ENCODE assay signal across 1 cellular context in the genomic region with DNA sequence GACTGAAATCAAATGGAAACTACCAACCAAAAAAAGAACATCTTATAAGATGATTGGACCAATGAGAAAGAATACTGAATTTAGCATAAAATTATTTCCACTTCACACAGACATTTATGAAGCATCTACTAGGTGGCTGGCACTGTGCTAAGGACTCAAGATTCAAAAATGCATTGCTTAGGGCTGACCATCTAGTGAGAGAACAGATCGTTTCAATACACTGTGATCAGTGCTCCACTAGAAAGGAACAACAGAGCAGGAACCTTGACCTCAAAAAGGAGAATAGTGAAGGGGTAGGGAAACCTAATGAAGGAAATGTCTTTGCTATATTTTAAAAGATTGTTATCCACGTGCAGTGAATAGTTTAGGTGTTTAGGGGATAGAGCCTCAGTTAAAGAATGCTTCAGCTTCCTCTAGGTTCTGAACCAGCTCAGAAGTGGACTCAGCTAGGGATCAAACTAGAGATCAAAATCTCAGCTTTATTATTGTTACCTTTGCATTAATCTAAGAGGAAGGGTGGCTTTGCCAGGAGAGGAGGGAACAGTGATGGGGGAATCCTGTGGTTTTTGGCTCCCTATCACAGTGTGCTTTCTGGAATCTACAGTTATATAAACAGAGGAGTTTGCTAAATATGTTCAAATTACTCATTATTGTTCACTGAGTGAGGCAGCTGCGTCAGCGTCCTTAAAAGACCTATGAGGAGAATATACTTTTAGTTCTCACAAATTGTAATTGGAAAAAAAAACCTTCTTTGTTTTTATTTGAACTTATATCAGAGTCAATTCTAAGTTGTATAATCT.
TF ChIP-seq lines count a peak whose summit lies in the region.

No MANE protein-coding gene starts in this region.

TF ChIP-seq in A549, 52 proteins besides CTCF, POLR2A, EP300 and RAD21:
- TF ChIP-seq HOXA7 (CRISPR knock-in tag; IDR thresholded peaks at IDR 0.05) (no peak), EHMT2 (IDR thresholded peaks at IDR 0.05; ENCODE audit: low read depth) (no peak), MAZ (IDR thresholded peaks at IDR 0.05; ENCODE audit: borderline replicate concordance, low read depth, low read length) (no peak), FOXS1 (CRISPR knock-in tag; IDR thresholded peaks at IDR 0.05) (no peak), RCOR1 (IDR thresholded peaks at IDR 0.05; ENCODE audit: low read depth, low read length) (no peak), JUN (IDR thresholded peaks at IDR 0.05) (no peak), POLR2AphosphoS2 (conservative IDR thresholded peaks at IDR 0.05; ENCODE audit: low read length) (no peak), RARB (CRISPR knock-in tag; IDR thresholded peaks at IDR 0.05) (no peak), RNF2 (IDR thresholded peaks at IDR 0.05; ENCODE audit: borderline replicate concordance, low read depth) (no peak)
- TF ChIP-seq, protein P1, sequence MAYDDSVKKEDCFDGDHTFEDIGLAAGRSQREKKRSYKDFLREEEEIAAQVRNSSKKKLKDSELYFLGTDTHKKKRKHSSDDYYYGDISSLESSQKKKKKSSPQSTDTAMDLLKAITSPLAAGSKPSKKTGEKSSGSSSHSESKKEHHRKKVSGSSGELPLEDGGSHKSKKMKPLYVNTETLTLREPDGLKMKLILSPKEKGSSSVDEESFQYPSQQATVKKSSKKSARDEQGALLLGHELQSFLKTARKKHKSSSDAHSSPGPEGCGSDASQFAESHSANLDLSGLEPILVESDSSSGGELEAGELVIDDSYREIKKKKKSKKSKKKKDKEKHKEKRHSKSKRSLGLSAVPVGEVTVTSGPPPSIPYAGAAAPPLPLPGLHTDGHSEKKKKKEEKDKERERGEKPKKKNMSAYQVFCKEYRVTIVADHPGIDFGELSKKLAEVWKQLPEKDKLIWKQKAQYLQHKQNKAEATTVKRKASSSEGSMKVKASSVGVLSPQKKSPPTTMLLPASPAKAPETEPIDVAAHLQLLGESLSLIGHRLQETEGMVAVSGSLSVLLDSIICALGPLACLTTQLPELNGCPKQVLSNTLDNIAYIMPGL (CRISPR knock-in tag; IDR thresholded peaks at IDR 0.05; ENCODE audit: borderline replicate concordance) = no peak
- TF ChIP-seq, protein P2, sequence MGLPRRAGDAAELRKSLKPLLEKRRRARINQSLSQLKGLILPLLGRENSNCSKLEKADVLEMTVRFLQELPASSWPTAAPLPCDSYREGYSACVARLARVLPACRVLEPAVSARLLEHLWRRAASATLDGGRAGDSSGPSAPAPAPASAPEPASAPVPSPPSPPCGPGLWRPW (IDR thresholded peaks at IDR 0.05) = no peak
